ENCODE assay signal across 17 cellular contexts in genomic region chr7:82678716-82679115, GRCh38.
DNase-seq lines count a peak whose midpoint lies in the region; ATAC-seq and TF ChIP-seq lines count a peak whose summit lies in the region.
"Had no signal": no experiment of that assay in that cellular context is flagged by ENCODE, and none has a peak within 500 bp of the region (broad histone marks: within the 10 kb centered on the region; RNA-seq: fewer than 3 reads in every experiment).

No MANE protein-coding gene starts in this region.

- H3K4me3 ChIP-seq in LNCaP clone FGC (ENCODE audit: low read depth, low read length): peak overlapping the region; percentile 21
- H3K4me3 ChIP-seq: colonic mucosa had no signal

- TF ChIP-seq CTCF in LNCaP clone FGC (IDR thresholded peaks at IDR 0.05; ENCODE audit: control insufficient read depth, extremely low read depth, insufficient read depth): no peak

- H3K27me3 Mint-ChIP-seq in activated naive CD4-positive, alpha-beta T cell treated with anti-CD3 and anti-CD28 coated beads, Interleukin-2, amount 10 ng/mL, durations not matched to agents 7 days and 5 days: no peaks in the 10 kb centered on the region
- no peaks in the 10 kb centered on the region for H3K27me3 Mint-ChIP-seq in activated T-helper 17 cell treated with anti-CD3 and anti-CD28 coated beads, Interleukin-2, amount 50 U/mL, for 72 hours
- H3K27me3 Mint-ChIP-seq in stimulated activated naive CD8-positive, alpha-beta T cell treated with anti-CD3 and anti-CD28 coated beads, Interleukin-15, amount 100 ng/mL, for 72 hours: no peaks in the 10 kb centered on the region

- peaks cover 12% of the 10 kb centered on the region for H3K9me3 Mint-ChIP-seq in activated naive CD4-positive, alpha-beta T cell treated with anti-CD3 and anti-CD28 coated beads, Interleukin-2, amount 10 ng/mL, durations not matched to agents 7 days and 5 days
- H3K9me3 Mint-ChIP-seq in activated T-helper 17 cell treated with anti-CD3 and anti-CD28 coated beads, Interleukin-2, amount 50 U/mL, for 72 hours: peaks cover 9% of the 10 kb centered on the region
- peaks cover 0 to 11% of the 10 kb centered on the region in 2 donors for H3K9me3 Mint-ChIP-seq in stimulated activated naive CD8-positive, alpha-beta T cell treated with anti-CD3 and anti-CD28 coated beads, Interleukin-15, amount 100 ng/mL, for 72 hours

- CTCF ChIA-PET in activated naive CD4-positive, alpha-beta T cell treated with anti-CD3 and anti-CD28 coated beads, Interleukin-2, amount 10 ng/mL, durations not matched to agents 7 days and 5 days (lab: Charles Lee): no interaction called here

- peak; percentile 35 for ATAC-seq in activated T-helper 17 cell treated with anti-CD3 and anti-CD28 coated beads, Interleukin-2, amount 50 U/mL, for 72 hours (replicated peaks)
- ATAC-seq in stimulated activated naive CD8-positive, alpha-beta T cell treated with anti-CD3 and anti-CD28 coated beads, Interleukin-15, amount 100 ng/mL, for 72 hours: peak; percentile 83

- peaks cover 28% of the 10 kb centered on the region for H3K4me1 Mint-ChIP-seq in activated naive CD4-positive, alpha-beta T cell treated with anti-CD3 and anti-CD28 coated beads, Interleukin-2, amount 10 ng/mL, durations not matched to agents 7 days and 5 days
- no peaks in the 10 kb centered on the region for H3K4me1 Mint-ChIP-seq in activated T-helper 17 cell treated with anti-CD3 and anti-CD28 coated beads, Interleukin-2, amount 50 U/mL, for 72 hours
- peaks cover 22% of the 10 kb centered on the region for H3K4me1 Mint-ChIP-seq in stimulated activated naive CD8-positive, alpha-beta T cell treated with anti-CD3 and anti-CD28 coated beads, Interleukin-15, amount 100 ng/mL, for 72 hours

- no peak for DNase-seq in activated naive CD4-positive, alpha-beta T cell treated with anti-CD3 and anti-CD28 coated beads, Interleukin-2, amount 10 ng/mL, durations not matched to agents 7 days and 5 days
- DNase-seq in activated naive CD4-positive, alpha-beta T cell treated with Interleukin-2 at 50 U/mL for 16 hours: no peak
- DNase-seq in LNCaP clone FGC (ENCODE audit: low read depth) (peak; percentile 17), NCI-H2171 treated with DMSO at 0.1 percent for 48 hours (lab: John Stamatoyannopoulos, UW) (no peak), NCI-H187 treated with DMSO at 0.1 percent for 48 hours (lab: John Stamatoyannopoulos, UW) (no peak), globus pallidus (ENCODE audit: low spot score) (no peak)
- DNase-seq in stimulated activated naive CD8-positive, alpha-beta T cell treated with anti-CD3 and anti-CD28 coated beads, Interleukin-15, amount 100 ng/mL, for 72 hours: no peak
- DNase-seq: activated CD8-positive, alpha-beta memory T cell treated with anti-CD3 and anti-CD28 coated beads, Interleukin-2, amount 50 U/mL, for 4 hours; colonic mucosa; DMS79; head of caudate nucleus; MV-4-11; NCI-H446; OCI-M1; posterior cingulate gyrus; stimulated activated CD4-positive, alpha-beta T cell treated with anti-CD3 and anti-CD28 coated beads, Interleukin-12 subunit alpha, Interleukin-12 subunit beta, amount 100 ng/mL, for 4 hours had no signal

- peaks cover 4% of the 10 kb centered on the region for H3K36me3 Mint-ChIP-seq in activated naive CD4-positive, alpha-beta T cell treated with anti-CD3 and anti-CD28 coated beads, Interleukin-2, amount 10 ng/mL, durations not matched to agents 7 days and 5 days
- H3K36me3 Mint-ChIP-seq in activated T-helper 17 cell treated with anti-CD3 and anti-CD28 coated beads, Interleukin-2, amount 50 U/mL, for 72 hours (ENCODE audit: low read depth): no peaks in the 10 kb centered on the region

- no peak overlapping the region for H3K4me3 Mint-ChIP-seq in activated naive CD4-positive, alpha-beta T cell treated with anti-CD3 and anti-CD28 coated beads, Interleukin-2, amount 10 ng/mL, durations not matched to agents 7 days and 5 days
- peak overlapping the region; percentile 52 for H3K4me3 Mint-ChIP-seq in activated T-helper 17 cell treated with anti-CD3 and anti-CD28 coated beads, Interleukin-2, amount 50 U/mL, for 72 hours
- H3K4me3 Mint-ChIP-seq in stimulated activated naive CD8-positive, alpha-beta T cell treated with anti-CD3 and anti-CD28 coated beads, Interleukin-15, amount 100 ng/mL, for 72 hours: peak overlapping the region; percentile 49 to 75

- peak overlapping the region; percentile 84 for H3K27ac Mint-ChIP-seq in activated naive CD4-positive, alpha-beta T cell treated with anti-CD3 and anti-CD28 coated beads, Interleukin-2, amount 10 ng/mL, durations not matched to agents 7 days and 5 days
- peak overlapping the region; percentile 39 for H3K27ac Mint-ChIP-seq in activated T-helper 17 cell treated with anti-CD3 and anti-CD28 coated beads, Interleukin-2, amount 50 U/mL, for 72 hours
- H3K27ac Mint-ChIP-seq in stimulated activated naive CD8-positive, alpha-beta T cell treated with anti-CD3 and anti-CD28 coated beads, Interleukin-15, amount 100 ng/mL, for 72 hours: peak overlapping the region; percentile 65 to 94
